ENCODE assay signal across 24 cellular contexts in genomic region chr16:27820646-27821345, GRCh38.
DNase-seq lines count a peak whose midpoint lies in the region; ATAC-seq, FAIRE-seq and TF ChIP-seq lines count a peak whose summit lies in the region.
"Had no signal": no experiment of that assay in that cellular context is flagged by ENCODE, and none has a peak within 500 bp of the region (broad histone marks: within the 10 kb centered on the region; RNA-seq: fewer than 3 reads in every experiment).

No MANE protein-coding gene starts in this region.

- H2AFZ ChIP-seq in neuronal stem cell (ENCODE audit: low read length), result no peak overlapping the region
- H2AFZ ChIP-seq: GM23338 had no signal

- H3K4ac ChIP-seq in neuronal stem cell (ENCODE audit: low read length), result no peak overlapping the region

- H3K9me3 ChIP-seq in BLaER1 (no peaks in the 10 kb centered on the region), neuronal stem cell (replicated peaks in 1 of 2; ENCODE audit: control insufficient read depth in 2 of 2, insufficient read depth in 1 of 2, low read depth in 1 of 2, low read length in 2 of 2) (no peaks in the 10 kb centered on the region), spleen (no peaks in the 10 kb centered on the region), tibial nerve (no peaks in the 10 kb centered on the region)
- H3K9me3 ChIP-seq: BE2C, HAP-1 had no signal

- DNase-seq in bronchial epithelial cell (ENCODE audit: low read depth), result no peak
- no peak for DNase-seq in neuronal stem cell (ENCODE audit: low spot score)
- DNase-seq in spleen, result peak; percentile 22
- no peak for DNase-seq in HTR-8/SVneo (ENCODE audit: insufficient read length, low spot score)
- DNase-seq in tibial nerve (ENCODE audit: low spot score in 2 of 2), result no peak
- no peak for DNase-seq in activated T-cell treated with anti-CD3 and anti-CD28 coated beads, Interleukin-2, amount 50 U/mL, for 72 hours
- DNase-seq: 8988T; ACHN; BE2C; CD4-positive, alpha-beta T cell; DMS53; HFFc6; NCI-H1048; NCI-H1417; NCI-H1694; NCI-H2029 treated with DMSO at 0.1 percent for 48 hours; NCI-H2227 treated with DMSO at 0.1 percent for 48 hours; NCI-H69; RPMI8226; SHP77 had no signal

- no peak overlapping the region for H2BK15ac ChIP-seq in neuronal stem cell (ENCODE audit: low read length)

- TF ChIP-seq EP300 in tibial nerve (IDR thresholded peaks at IDR 0.05), result no peak

- peak overlapping the region; percentile 14 for H3K23ac ChIP-seq in neuronal stem cell (ENCODE audit: low read depth, low read length, poor library complexity)

- H3K4me1 ChIP-seq in BLaER1 (peaks cover 13% of the 10 kb centered on the region), neuronal stem cell (ENCODE audit: control insufficient read depth in 2 of 2, insufficient read depth in 1 of 2, low read depth in 1 of 2, low read length in 2 of 2) (no peaks in the 10 kb centered on the region), spleen (no peaks in the 10 kb centered on the region), tibial nerve (peaks cover 0 to 4% (median 0%) of the 10 kb centered on the region in 4 donors)
- H3K4me1 ChIP-seq: BE2C, HAP-1 had no signal

- H3K4me2 ChIP-seq in BLaER1 (peak overlapping the region; percentile 55), neuronal stem cell (ENCODE audit: insufficient read depth, low read length, poor library complexity, severe bottlenecking) (no peak overlapping the region)
- H3K4me2 ChIP-seq: GM23338 had no signal

- TF ChIP-seq CTCF in bronchial epithelial cell (IDR thresholded peaks at IDR 0.05; ENCODE audit: insufficient read depth, low read length, severe bottlenecking) (no peak), spleen (IDR thresholded peaks at IDR 0.05 in 8 of 11, conservative IDR thresholded peaks at IDR 0.05 in 3 of 11) (no peak), tibial nerve (IDR thresholded peaks at IDR 0.05) (no peak)

- H3K36me3 ChIP-seq in BLaER1 (no peaks in the 10 kb centered on the region), bronchial epithelial cell (ENCODE audit: control insufficient read depth, insufficient read depth, low read length) (no peaks in the 10 kb centered on the region), neuronal stem cell (replicated peaks in 1 of 2; ENCODE audit: control insufficient read depth in 2 of 2, insufficient read depth in 2 of 2, low read length in 2 of 2) (no peaks in the 10 kb centered on the region), spleen (no peaks in the 10 kb centered on the region), tibial nerve (no peaks in the 10 kb centered on the region)
- H3K36me3 ChIP-seq: BE2C, HAP-1 had no signal

- H3K27ac ChIP-seq in BLaER1 (no peak overlapping the region), neuronal stem cell (replicated peaks; ENCODE audit: low read length) (no peak overlapping the region), spleen (no peak overlapping the region), tibial nerve (no peak overlapping the region)
- H3K27ac ChIP-seq: HL-60 had no signal

- TF ChIP-seq POLR2A in spleen (IDR thresholded peaks at IDR 0.05) (no peak), tibial nerve (IDR thresholded peaks at IDR 0.05) (no peak)

- H3K18ac ChIP-seq in neuronal stem cell (ENCODE audit: low read length), result peak overlapping the region; percentile 3

- ATAC-seq in activated T-cell treated with anti-CD3 and anti-CD28 coated beads, Interleukin-2, amount 50 U/mL, for 72 hours (replicated peaks in 1 of 2), result no peak
- ATAC-seq: GM23338 had no signal

- no peak overlapping the region for H3K9ac ChIP-seq in BLaER1
- no peak overlapping the region for H3K9ac ChIP-seq in neuronal stem cell (ENCODE audit: low read depth, low read length, poor library complexity)

- H3K27me3 Mint-ChIP-seq in activated T-cell treated with anti-CD3 and anti-CD28 coated beads, Interleukin-2, amount 50 U/mL, for 72 hours (ENCODE audit: low read depth), result peaks cover 5% of the 10 kb centered on the region

- no peaks in the 10 kb centered on the region for H3K79me1 ChIP-seq in neuronal stem cell (ENCODE audit: low read depth, low read length)

- no peak overlapping the region for H3K27ac Mint-ChIP-seq in activated T-cell treated with anti-CD3 and anti-CD28 coated beads, Interleukin-2, amount 50 U/mL, for 72 hours
- H3K27ac Mint-ChIP-seq: CD4-positive, alpha-beta T cell; GM23338; HFFc6 had no signal

- FAIRE-seq in bronchial epithelial cell (lab: Jason Lieb, UNC), result peak; percentile 18
- FAIRE-seq in HTR-8/SVneo (lab: Jason Lieb, UNC), result no peak

- no peak overlapping the region for H3K14ac ChIP-seq in neuronal stem cell (ENCODE audit: low read length)

- H2BK5ac ChIP-seq in neuronal stem cell (ENCODE audit: low read length), result peak overlapping the region; percentile 56

- H3K27me3 ChIP-seq in BLaER1 (no peaks in the 10 kb centered on the region), bronchial epithelial cell (ENCODE audit: control insufficient read depth, insufficient read depth, low read length) (no peaks in the 10 kb centered on the region), neuronal stem cell (ENCODE audit: control insufficient read depth in 3 of 3, insufficient read depth in 3 of 3, low read depth in 1 of 3, low read length in 3 of 3) (peaks cover 0 to 25% (median 0%) of the 10 kb centered on the region in 3 experiments), spleen (replicated peaks in 1 of 7) (peaks cover 0 to 44% (median 0%) of the 10 kb centered on the region in 7 donors), tibial nerve (no peaks in the 10 kb centered on the region)

- H4K91ac ChIP-seq in neuronal stem cell (ENCODE audit: low read depth, low read length, poor library complexity), result no peak overlapping the region

- H4K8ac ChIP-seq in neuronal stem cell (ENCODE audit: low read depth, low read length), result no peak overlapping the region

- no peak overlapping the region for H2AK5ac ChIP-seq in neuronal stem cell (ENCODE audit: low read depth, low read length)

- no peaks in the 10 kb centered on the region for H4K20me1 ChIP-seq in BLaER1

- intact Hi-C loops in spleen (cut with DNase I; ENCODE audit: low total_unique reads), result no loop called here

- H3K9me3 Mint-ChIP-seq in activated T-cell treated with anti-CD3 and anti-CD28 coated beads, Interleukin-2, amount 50 U/mL, for 72 hours, result no peaks in the 10 kb centered on the region
- H3K9me3 Mint-ChIP-seq: CD4-positive, alpha-beta T cell; GM23338; HFFc6 had no signal

- H3K4me3 ChIP-seq in BLaER1 (no peak overlapping the region), bronchial epithelial cell (ENCODE audit: low read depth, low read length) (no peak overlapping the region), neuronal stem cell (ENCODE audit: low read length in 2 of 2) (no peak overlapping the region), spleen (no peak overlapping the region), tibial nerve (no peak overlapping the region)
- H3K4me3 ChIP-seq: GM23338, HAP-1 had no signal

- H3K4me1 Mint-ChIP-seq in activated T-cell treated with anti-CD3 and anti-CD28 coated beads, Interleukin-2, amount 50 U/mL, for 72 hours (ENCODE audit: low read depth), result no peaks in the 10 kb centered on the region
- H3K4me1 Mint-ChIP-seq: GM23338 had no signal

- H2BK120ac ChIP-seq in neuronal stem cell (ENCODE audit: low read depth, low read length), result no peak overlapping the region

- no CpG with 5 or more reads among the region's 10 CpGs for WGBS in neuronal stem cell (ENCODE audit: extremely low coverage in 2 of 2, insufficient read length in 2 of 2, insufficient replicate concordance in 1 of 2), 2 donors
- WGBS in spleen, 5 donors, result 77 to 83% (median 80%) methylated on average over 10 of the region's 10 CpGs
- 79 to 87% methylated on average over 10 of the region's 10 CpGs for WGBS in tibial nerve, 2 donors

- no peak overlapping the region for H2BK12ac ChIP-seq in neuronal stem cell (ENCODE audit: low read length)

- no peak overlapping the region for H3K4me3 Mint-ChIP-seq in activated T-cell treated with anti-CD3 and anti-CD28 coated beads, Interleukin-2, amount 50 U/mL, for 72 hours
- H3K4me3 Mint-ChIP-seq: CD4-positive, alpha-beta T cell; GM23338; HFFc6 had no signal

- no peaks in the 10 kb centered on the region for H3K36me3 Mint-ChIP-seq in activated T-cell treated with anti-CD3 and anti-CD28 coated beads, Interleukin-2, amount 50 U/mL, for 72 hours (ENCODE audit: insufficient read depth in 2 of 2)
